In the genomic region with DNA sequence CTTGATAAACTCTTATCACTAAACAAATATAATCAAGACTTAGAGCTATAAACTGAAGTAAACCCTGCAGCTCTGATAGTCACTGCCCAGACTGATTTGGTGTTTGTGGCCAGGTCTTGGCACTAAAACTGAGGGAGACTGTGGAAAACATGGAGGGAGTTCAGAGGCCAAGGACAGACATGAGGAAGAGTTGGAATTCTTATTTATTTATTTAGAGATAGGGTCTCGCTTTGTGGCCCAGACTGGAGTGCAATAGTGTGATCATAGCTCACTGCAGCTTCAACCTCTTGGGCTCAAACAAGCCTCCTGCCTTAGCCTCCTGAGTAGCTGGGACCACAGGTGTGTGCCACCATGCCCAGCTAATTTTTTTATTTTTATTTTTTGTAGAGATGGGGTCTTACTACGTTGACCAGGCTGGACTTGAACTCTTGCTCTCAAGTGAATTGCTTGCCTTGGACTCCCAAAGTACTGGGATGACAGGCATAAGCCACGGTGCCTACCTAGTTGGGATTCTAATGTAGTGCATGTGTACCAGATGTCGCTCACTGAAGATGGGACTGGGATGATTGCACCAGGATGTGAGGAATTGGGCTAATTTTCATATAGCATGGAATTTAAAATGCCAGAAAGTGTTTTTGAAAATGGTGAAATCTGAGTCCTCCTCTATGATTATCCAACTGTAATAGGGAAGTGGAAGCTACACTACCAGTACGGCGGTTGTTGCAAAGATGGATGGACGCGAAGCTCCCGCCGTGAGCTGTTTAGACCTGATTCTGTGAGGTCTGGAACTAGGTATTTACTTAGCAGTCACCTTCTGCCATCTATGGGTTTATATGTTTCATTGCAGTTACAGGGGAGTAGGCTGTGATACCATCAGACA, we compare ENCODE assay signal across 8 cellular contexts. TPM values are rescaled to one million over a fixed set of nuclear protein-coding genes. Genes with fewer than 3 reads are reported as not detected.
DNase-seq lines count a peak whose midpoint lies in the region; ATAC-seq and TF ChIP-seq lines count a peak whose summit lies in the region.

No MANE protein-coding gene starts in this region.

- no peak overlapping the region for H3K4me3 Mint-ChIP-seq in activated CD4-positive, alpha-beta T cell treated with anti-CD3 and anti-CD28 coated beads, Interleukin-2, amount 10 ng/mL, durations not matched to agents 7 days and 5 days
- H3K4me3 Mint-ChIP-seq in endodermal cell, result no peak overlapping the region

- H3K36me3 ChIP-seq in endodermal cell (ENCODE audit: control insufficient read depth, insufficient read depth, low read length) (no peaks in the 10 kb centered on the region), subcutaneous abdominal adipose tissue (ENCODE audit: control insufficient read depth in 5 of 5, insufficient read depth in 5 of 5, low read length in 5 of 5) (no peaks in the 10 kb centered on the region)

- H3K27me3 ChIP-seq in endodermal cell (ENCODE audit: control insufficient read depth, insufficient read depth, low read length, poor library complexity, severe bottlenecking), result peaks cover 32% of the 10 kb centered on the region
- no peaks in the 10 kb centered on the region for H3K27me3 ChIP-seq in subcutaneous abdominal adipose tissue (ENCODE audit: control insufficient read depth in 5 of 5, insufficient read depth in 4 of 5, low read length in 5 of 5)

- no peaks in the 10 kb centered on the region for H3K27me3 Mint-ChIP-seq in activated CD4-positive, alpha-beta T cell treated with anti-CD3 and anti-CD28 coated beads, Interleukin-2, amount 10 ng/mL, durations not matched to agents 7 days and 5 days
- H3K27me3 Mint-ChIP-seq in endodermal cell (ENCODE audit: insufficient read depth), result peaks cover 38% of the 10 kb centered on the region

- WGBS in endodermal cell (ENCODE audit: insufficient coverage in 1 of 2, insufficient read length in 1 of 2), 2 experiments, result 51 to 75% methylated on average over 6 to 10 of the region's 10 CpGs

- peaks cover 57% of the 10 kb centered on the region for H3K4me1 Mint-ChIP-seq in activated CD4-positive, alpha-beta T cell treated with anti-CD3 and anti-CD28 coated beads, Interleukin-2, amount 10 ng/mL, durations not matched to agents 7 days and 5 days
- H3K4me1 Mint-ChIP-seq in endodermal cell, result peaks cover 14% of the 10 kb centered on the region

- POLR2A ChIA-PET in activated CD4-positive, alpha-beta T cell treated with anti-CD3 and anti-CD28 coated beads, Interleukin-2, amount 10 ng/mL, durations not matched to agents 7 days and 5 days (lab: Charles Lee), result interaction anchor here (0.6 kb wide), 2 partner anchors 58 to 139 kb away, joined by 3 read pairs; no protein-coding TSS in a partner anchor

- no peaks in the 10 kb centered on the region for H3K9me3 Mint-ChIP-seq in activated CD4-positive, alpha-beta T cell treated with anti-CD3 and anti-CD28 coated beads, Interleukin-2, amount 10 ng/mL, durations not matched to agents 7 days and 5 days
- H3K9me3 Mint-ChIP-seq in endodermal cell, result no peaks in the 10 kb centered on the region

- CTCF ChIA-PET in activated CD4-positive, alpha-beta T cell treated with anti-CD3 and anti-CD28 coated beads, Interleukin-2, amount 10 ng/mL, durations not matched to agents 7 days and 5 days (lab: Charles Lee), result interaction anchor here (0.6 to 4.7 kb wide), 61 partner anchors 8 to 987 kb away, joined by 3 to 33 read pairs (median 4); a partner anchor contains a TSS

- no peak overlapping the region for H3K27ac ChIP-seq in endodermal cell (ENCODE audit: low read depth, low read length)
- H3K27ac ChIP-seq in subcutaneous abdominal adipose tissue (ENCODE audit: low read depth, low read length), result no peak overlapping the region

- no peak overlapping the region for H3K27ac Mint-ChIP-seq in activated CD4-positive, alpha-beta T cell treated with anti-CD3 and anti-CD28 coated beads, Interleukin-2, amount 10 ng/mL, durations not matched to agents 7 days and 5 days
- H3K27ac Mint-ChIP-seq in endodermal cell, result no peak overlapping the region

- no peak overlapping the region for H3K9ac ChIP-seq in endodermal cell (ENCODE audit: extremely low read depth, low read length, poor library complexity, severe bottlenecking)
- H3K9ac ChIP-seq in subcutaneous abdominal adipose tissue (ENCODE audit: low read length in 5 of 5), result no peak overlapping the region

- ATAC-seq in GM19395 (IDR thresholded peaks at IDR 0.05; ENCODE audit: unreplicated experiment) (peak; percentile 90), HG03571 (IDR thresholded peaks at IDR 0.05; ENCODE audit: unreplicated experiment) (peak; percentile 85)

- DNase-seq in COLO668 (lab: John Stamatoyannopoulos, UW; ENCODE audit: unreplicated experiment), result peak; percentile 27
- DNase-seq in NCI-H748 (lab: John Stamatoyannopoulos, UW; ENCODE audit: unreplicated experiment), result peak; percentile 84
- peak; percentile 62 for DNase-seq in activated CD4-positive, alpha-beta T cell treated with anti-CD3 and anti-CD28 coated beads, Interleukin-2, amount 10 ng/mL, durations not matched to agents 7 days and 5 days
- DNase-seq in endodermal cell, result peak; percentile 70
- DNase-seq in middle frontal gyrus (ENCODE audit: extremely low spot score, low spot score), result peak; percentile 62

- TF ChIP-seq CTCF in endodermal cell (conservative IDR thresholded peaks at IDR 0.05), result peak; percentile 87

- H3K36me3 Mint-ChIP-seq in activated CD4-positive, alpha-beta T cell treated with anti-CD3 and anti-CD28 coated beads, Interleukin-2, amount 10 ng/mL, durations not matched to agents 7 days and 5 days (ENCODE audit: low read depth), result no peaks in the 10 kb centered on the region
- no peaks in the 10 kb centered on the region for H3K36me3 Mint-ChIP-seq in endodermal cell (ENCODE audit: low read depth)

- H3K9me3 ChIP-seq in endodermal cell (ENCODE audit: control insufficient read depth, low read length), result no peaks in the 10 kb centered on the region
- no peaks in the 10 kb centered on the region for H3K9me3 ChIP-seq in subcutaneous abdominal adipose tissue (ENCODE audit: control insufficient read depth in 5 of 5, low read length in 5 of 5)

- H3K4me1 ChIP-seq in endodermal cell (ENCODE audit: control insufficient read depth, insufficient read depth, low read length) (no peaks in the 10 kb centered on the region), subcutaneous abdominal adipose tissue (ENCODE audit: control insufficient read depth in 5 of 5, insufficient read depth in 5 of 5, low read length in 5 of 5) (peaks cover 3 to 35% (median 18%) of the 10 kb centered on the region in 5 donors)

- H3K4me3 ChIP-seq in endodermal cell (ENCODE audit: low read length) (no peak overlapping the region), subcutaneous abdominal adipose tissue (ENCODE audit: low read depth in 1 of 5, low read length in 5 of 5) (peak overlapping the region in 3 of 5 donors; percentile 2 to 45 (median 25))

RNA-seq across cellular contexts. Expression of a gene that starts 52.7 kb away (rescaled TPM):
- total RNA-seq in activated CD4-positive, alpha-beta T cell treated with anti-CD3 and anti-CD28 coated beads, Interleukin-2, amount 10 ng/mL, durations not matched to agents 7 days and 5 days, result 10 to 100 TPM; 20.1 to 22.7 TPM
- not detected for total RNA-seq in endodermal cell
- not detected for polyA plus RNA-seq in endodermal cell (2013, experiment 1 of 2)
- not detected for polyA plus RNA-seq in endodermal cell (2013, experiment 2 of 2)

Comparison
In these comparisons a context has a peak if more than half of its experiments do, and no peak if none do; other contexts are left out.
1. DNase-seq: peak in every context shown above with its lines; median percentile 84 in NCI-H748; 70 in endodermal cell; 62 in activated CD4-positive, alpha-beta T cell treated with anti-CD3 and anti-CD28 coated beads, Interleukin-2, amount 10 ng/mL, durations not matched to agents 7 days and 5 days; 62 in middle frontal gyrus; 27 in COLO668.
2. RNA of a gene that starts 52.7 kb away (total RNA-seq): 20.1 to 22.7 TPM in activated CD4-positive, alpha-beta T cell treated with anti-CD3 and anti-CD28 coated beads, Interleukin-2, amount 10 ng/mL, durations not matched to agents 7 days and 5 days; not detected in endodermal cell; every median in the first group is over 10 times any median in the second.